Comparison of ENCODE assay signal across 1 cellular context in the genomic region with DNA sequence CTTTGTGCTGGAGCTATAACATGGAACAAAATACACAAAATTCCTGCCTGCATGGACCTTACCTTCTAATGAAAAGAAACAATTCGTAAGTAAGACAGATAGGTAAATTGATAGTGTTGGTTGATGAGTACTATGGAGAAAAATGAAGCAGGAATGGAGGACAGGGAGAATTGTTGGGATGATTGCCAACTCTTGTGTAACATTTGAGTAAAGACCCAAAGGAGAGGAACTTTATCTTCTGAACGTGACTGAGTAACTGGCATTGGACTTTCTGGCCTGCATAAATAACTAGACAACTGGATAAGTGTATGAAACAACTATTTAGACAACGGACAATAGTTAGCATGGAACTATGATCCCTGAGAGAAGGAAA.
TF ChIP-seq lines count a peak whose summit lies in the region.

No MANE protein-coding gene starts in this region.

TF ChIP-seq in IMR-90, 13 proteins besides CTCF, POLR2A, EP300 and RAD21:
- TF ChIP-seq RCOR1 (IDR thresholded peaks at IDR 0.05; ENCODE audit: insufficient replicate concordance, low read length) (no peak), CHD1 (IDR thresholded peaks at IDR 0.05; ENCODE audit: low read depth, low read length) (no peak), CEBPB (IDR thresholded peaks at IDR 0.05; ENCODE audit: low read depth, low read length) (peak; percentile 47), FOS (IDR thresholded peaks at IDR 0.05; ENCODE audit: low read depth, low read length) (no peak), BHLHE40 (IDR thresholded peaks at IDR 0.05; ENCODE audit: low read depth, low read length) (peak; percentile 43; the same call in 1 of the 2 replicates), MXI1 (IDR thresholded peaks at IDR 0.05; ENCODE audit: borderline replicate concordance, low read depth, low read length) (no peak), MAZ (IDR thresholded peaks at IDR 0.05; ENCODE audit: borderline replicate concordance, low read depth, low read length) (no peak), MAFK (IDR thresholded peaks at IDR 0.05; ENCODE audit: low read depth, low read length) (no peak), USF2 (IDR thresholded peaks at IDR 0.05; ENCODE audit: low read depth, low read length) (no peak), ELK1 (IDR thresholded peaks at IDR 0.05; ENCODE audit: borderline replicate concordance, low read depth, low read length) (no peak), SMC3 (IDR thresholded peaks at IDR 0.05; ENCODE audit: low read depth, low read length) (no peak), NFE2L2 (IDR thresholded peaks at IDR 0.05; ENCODE audit: low read depth, low read length) (no peak), RFX5 (IDR thresholded peaks at IDR 0.05; ENCODE audit: low read depth, low read length) (no peak)
TF ChIP-seq in IMR-90: peak in this region for 2.
